ENCODE assay signal across 18 cellular contexts in the genomic region with DNA sequence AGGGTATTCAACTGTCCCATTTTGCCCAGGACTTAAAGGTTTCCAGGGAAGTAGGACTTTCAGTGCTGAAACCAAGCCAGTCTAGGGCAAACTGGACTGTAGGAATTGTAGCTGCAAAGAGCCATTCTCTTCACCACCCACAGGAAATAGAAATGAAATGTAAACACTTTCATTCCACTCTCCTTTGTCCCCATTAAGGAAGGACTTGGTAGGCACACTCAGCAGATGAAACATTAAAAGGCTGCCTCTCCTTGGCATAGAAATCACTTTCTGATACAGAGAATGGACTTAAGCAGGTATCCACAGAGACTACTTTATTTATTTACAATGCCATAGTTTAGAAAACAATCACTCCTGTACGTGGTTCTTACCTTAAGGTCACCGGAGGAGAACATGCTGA.
A peak's percentile ranks its signal among the peaks of the same experiment; 100 is the strongest.
DNase-seq lines count a peak whose midpoint lies in the region; ATAC-seq lines count a peak whose summit lies in the region.
"Had no signal": no experiment of that assay in that cellular context is flagged by ENCODE, and none has a peak within 500 bp of the region (broad histone marks: within the 10 kb centered on the region; RNA-seq: fewer than 3 reads in every experiment).

No MANE protein-coding gene starts in this region.

- ATAC-seq in left colon: peak; percentile 51
- no peak for ATAC-seq in GM21423 (IDR thresholded peaks at IDR 0.05; ENCODE audit: unreplicated experiment)
- no peak for ATAC-seq in GM18867 (IDR thresholded peaks at IDR 0.05; ENCODE audit: unreplicated experiment)
- ATAC-seq: stimulated activated naive CD8-positive, alpha-beta T cell treated with anti-CD3 and anti-CD28 coated beads, Interleukin-15, Interleukin-2, amounts not matched to agents 100 U/mL and 50 U/mL, for 24 hours had no signal

- H3K27me3 Mint-ChIP-seq in IgD-negative memory B cell: no peaks in the 10 kb centered on the region

- H3K36me3 ChIP-seq in SJSA1: peaks cover 37% of the 10 kb centered on the region
- H3K36me3 ChIP-seq: vagina had no signal

- H3K9me3 ChIP-seq in SJSA1 (replicated peaks): no peaks in the 10 kb centered on the region
- H3K9me3 ChIP-seq: vagina had no signal

- no peak overlapping the region for H3K4me3 Mint-ChIP-seq in IgD-negative memory B cell
- H3K4me3 Mint-ChIP-seq: immature natural killer cell had no signal

- H3K27me3 ChIP-seq in SJSA1 (replicated peaks): no peaks in the 10 kb centered on the region
- H3K27me3 ChIP-seq: vagina had no signal

- peak overlapping the region in 2 of 3 donors; percentile 8 to 73 for H3K27ac Mint-ChIP-seq in IgD-negative memory B cell

- peak overlapping the region; percentile 37 for H3K27ac ChIP-seq in SJSA1
- H3K27ac ChIP-seq: epithelial cell of prostate, vagina had no signal

- DNase-seq in DMS153 treated with DMSO at 0.1 percent for 48 hours (lab: John Stamatoyannopoulos, UW; ENCODE audit: unreplicated experiment) (peak; percentile 69), SJSA1 (ENCODE audit: low read depth in 1 of 2, low spot score in 2 of 2) (peak in 1 of 2 experiments; percentile 53), left colon (no peak), amygdala (lab: John Stamatoyannopoulos, UW) (no peak), SKM-1 (lab: John Stamatoyannopoulos, UW; ENCODE audit: unreplicated experiment) (no peak)
- DNase-seq: cerebellar nuclear complex; DMS 273 treated with DMSO at 0.1 percent for 48 hours; immature natural killer cell; midbrain; NCI-H2107; occipital lobe; SK-N-SH; stimulated activated naive CD8-positive, alpha-beta T cell treated with anti-CD3 and anti-CD28 coated beads, Interleukin-15, Interleukin-2, amounts not matched to agents 100 U/mL and 50 U/mL, for 24 hours had no signal

- peaks cover 11% of the 10 kb centered on the region for H3K36me3 Mint-ChIP-seq in IgD-negative memory B cell

- H3K4me1 Mint-ChIP-seq in IgD-negative memory B cell: peaks cover 0 to 2% (median 0%) of the 10 kb centered on the region in 3 donors
- H3K4me1 Mint-ChIP-seq: immature natural killer cell had no signal

- no peaks in the 10 kb centered on the region for H3K9me3 Mint-ChIP-seq in IgD-negative memory B cell
- H3K9me3 Mint-ChIP-seq: immature natural killer cell had no signal

- no peak overlapping the region for H3K4me3 ChIP-seq in SJSA1
- H3K4me3 ChIP-seq: vagina had no signal

- H3K4me1 ChIP-seq in SJSA1 (replicated peaks): peaks cover 31% of the 10 kb centered on the region
- H3K4me1 ChIP-seq: vagina had no signal

- intact Hi-C loops in left colon (cut with DNase I, micrococcal nuclease): no loop called here
